ENCODE assay signal across 13 cellular contexts in the genomic region with DNA sequence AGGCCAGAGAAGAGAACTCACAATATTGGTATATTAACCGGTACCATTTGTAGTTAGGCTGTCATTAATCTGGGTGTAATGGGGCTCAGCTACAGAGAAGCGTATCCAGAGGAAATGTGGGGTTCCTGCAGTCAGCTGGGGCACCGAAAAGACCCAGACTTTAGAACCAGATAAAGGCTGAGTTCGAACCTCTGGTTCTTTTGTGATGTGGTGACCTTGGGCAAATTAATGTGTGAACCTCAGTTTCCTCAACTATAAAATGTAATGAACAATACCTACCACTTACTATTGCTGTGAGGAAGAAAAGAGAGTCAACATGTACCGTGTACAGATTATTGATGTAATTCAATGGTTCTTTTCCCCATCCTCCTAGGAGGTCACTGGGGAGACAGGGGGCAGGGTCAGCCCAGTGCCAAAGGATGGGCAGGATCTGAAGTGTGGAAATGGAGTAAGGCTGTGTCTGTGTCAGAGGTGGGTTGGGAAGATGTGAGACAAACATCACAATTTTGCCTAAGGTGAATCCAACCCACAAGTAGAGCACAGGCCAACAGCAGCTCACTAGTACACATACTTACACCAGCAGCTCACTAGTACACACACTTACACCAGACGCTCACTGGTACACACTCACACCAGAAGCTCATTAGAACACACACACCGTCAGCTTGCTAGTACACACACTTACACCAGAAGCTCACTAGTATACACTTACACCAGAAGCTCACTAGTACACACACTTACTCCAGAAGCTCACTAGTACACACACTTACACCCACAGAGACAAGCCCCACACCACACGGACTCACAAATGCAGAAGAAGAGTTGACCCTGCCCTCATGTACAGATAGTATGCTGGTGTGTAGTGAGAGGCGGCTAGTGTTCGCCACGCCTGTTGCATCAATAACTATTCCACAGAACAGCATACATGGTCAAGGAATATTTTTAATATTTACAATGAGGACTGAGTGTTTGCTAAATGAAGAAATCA. TPM values are rescaled to one million over a fixed set of nuclear protein-coding genes. Genes with fewer than 3 reads are reported as not detected.
DNase-seq lines count a peak whose midpoint lies in the region; ATAC-seq and TF ChIP-seq lines count a peak whose summit lies in the region.
"Had no signal": no experiment of that assay in that cellular context is flagged by ENCODE, and none has a peak within 500 bp of the region (broad histone marks: within the 10 kb centered on the region; RNA-seq: fewer than 3 reads in every experiment).

No MANE protein-coding gene starts in this region.

- intact Hi-C loops in activated T-helper 1 cell treated with anti-CD3 and anti-CD28 coated beads, Interleukin-12 subunit alpha, Interleukin-12 subunit beta, Interleukin-2, Interleukin-4 antibody, amounts not matched to agents 30 ng/mL and 10 ng/mL and 1 ng/mL, durations not matched to agents 14 hours and 24 hours and 36 hours (cut with micrococcal nuclease) = loop anchor here (1.0 to 2.0 kb wide), 3 partner anchors 8 to 582 kb away; partner anchors contain the start of gene ZYX
- intact Hi-C loops in transverse colon (cut with DNase I; ENCODE audit: low total_unique reads) = no loop called here
- intact Hi-C loops in prostate gland (cut with DNase I) = no loop called here

- no peak for TF ChIP-seq POLR2A in transverse colon (IDR thresholded peaks at IDR 0.05)
- TF ChIP-seq POLR2A in prostate gland (IDR thresholded peaks at IDR 0.05) = no peak

- H3K36me3 ChIP-seq in transverse colon (no peaks in the 10 kb centered on the region), prostate gland (no peaks in the 10 kb centered on the region)
- H3K36me3 ChIP-seq: thoracic aorta had no signal

- TF ChIP-seq CTCF in transverse colon (IDR thresholded peaks at IDR 0.05) (no peak), prostate gland (IDR thresholded peaks at IDR 0.05) (no peak)

- H3K4me1 ChIP-seq in transverse colon (peaks cover 0 to 17% (median 8%) of the 10 kb centered on the region in 4 donors), prostate gland (replicated peaks) (no peaks in the 10 kb centered on the region)

- H3K27ac ChIP-seq in transverse colon = peak overlapping the region; percentile 46 to 73 (median 62)
- H3K27ac ChIP-seq in prostate gland = peak overlapping the region in 1 of 2 donors; percentile 24
- H3K27ac ChIP-seq: hepatocyte, thoracic aorta had no signal

- peak overlapping the region; percentile 99 for H3K27ac Mint-ChIP-seq in activated T-helper 1 cell treated with anti-CD3 and anti-CD28 coated beads, Interleukin-12 subunit alpha, Interleukin-12 subunit beta, Interleukin-2, Interleukin-4 antibody, amounts not matched to agents 30 ng/mL and 10 ng/mL and 1 ng/mL, durations not matched to agents 14 hours and 24 hours and 36 hours

- peak overlapping the region in 2 of 4 donors; percentile 29 to 44 for H3K4me3 ChIP-seq in transverse colon
- H3K4me3 ChIP-seq in prostate gland = no peak overlapping the region

- peaks cover 59% of the 10 kb centered on the region for H3K27me3 ChIP-seq in transverse colon
- no peaks in the 10 kb centered on the region for H3K27me3 ChIP-seq in prostate gland (replicated peaks; ENCODE audit: insufficient read depth)

- H3K4me3 Mint-ChIP-seq in activated T-helper 1 cell treated with anti-CD3 and anti-CD28 coated beads, Interleukin-12 subunit alpha, Interleukin-12 subunit beta, Interleukin-2, Interleukin-4 antibody, amounts not matched to agents 30 ng/mL and 10 ng/mL and 1 ng/mL, durations not matched to agents 14 hours and 24 hours and 36 hours = peak overlapping the region; percentile 97

- peak; percentile 60 for DNase-seq in activated T-cell treated with anti-CD3 and anti-CD28 coated beads, Interleukin-2, amount 50 U/mL, for 1 hour
- DNase-seq in activated T-cell treated with anti-CD3 and anti-CD28 coated beads for 4 hours = no peak
- no peak for DNase-seq in activated T-helper 1 cell treated with anti-CD3 and anti-CD28 coated beads, Interleukin-12 subunit alpha, Interleukin-12 subunit beta, Interleukin-2, Interleukin-4 antibody, amounts not matched to agents 30 ng/mL and 10 ng/mL and 1 ng/mL, durations not matched to agents 14 hours and 24 hours and 36 hours (ENCODE audit: low spot score)
- DNase-seq in left lobe of liver (ENCODE audit: low spot score) = peak; percentile 14
- no peak for DNase-seq in transverse colon
- no peak for DNase-seq in prostate gland (ENCODE audit: low spot score)
- no peak for DNase-seq in NAMALWA (ENCODE audit: low spot score)

- in situ Hi-C loops in transverse colon (cut with MboI; ENCODE audit: low pct_ligation_motif_present in 1 of 4, low pct_unique_long_range_greater_than_20kb in 1 of 4, low sequenced_read_pairs in 3 of 4) = loop anchor here in 1 of 4 donors (25.0 kb wide), 1 partner anchor 161 kb away; no protein-coding TSS in a partner anchor

- H3K4me1 Mint-ChIP-seq in activated T-helper 1 cell treated with anti-CD3 and anti-CD28 coated beads, Interleukin-12 subunit alpha, Interleukin-12 subunit beta, Interleukin-2, Interleukin-4 antibody, amounts not matched to agents 30 ng/mL and 10 ng/mL and 1 ng/mL, durations not matched to agents 14 hours and 24 hours and 36 hours (ENCODE audit: low read depth) = peaks cover 80% of the 10 kb centered on the region

- no peaks in the 10 kb centered on the region for H3K27me3 Mint-ChIP-seq in activated T-helper 1 cell treated with anti-CD3 and anti-CD28 coated beads, Interleukin-12 subunit alpha, Interleukin-12 subunit beta, Interleukin-2, Interleukin-4 antibody, amounts not matched to agents 30 ng/mL and 10 ng/mL and 1 ng/mL, durations not matched to agents 14 hours and 24 hours and 36 hours (ENCODE audit: insufficient read depth)

- H3K9me3 Mint-ChIP-seq in activated T-helper 1 cell treated with anti-CD3 and anti-CD28 coated beads, Interleukin-12 subunit alpha, Interleukin-12 subunit beta, Interleukin-2, Interleukin-4 antibody, amounts not matched to agents 30 ng/mL and 10 ng/mL and 1 ng/mL, durations not matched to agents 14 hours and 24 hours and 36 hours = no peaks in the 10 kb centered on the region
- H3K9me3 Mint-ChIP-seq: neural crest cell had no signal

- H3K36me3 Mint-ChIP-seq in activated T-helper 1 cell treated with anti-CD3 and anti-CD28 coated beads, Interleukin-12 subunit alpha, Interleukin-12 subunit beta, Interleukin-2, Interleukin-4 antibody, amounts not matched to agents 30 ng/mL and 10 ng/mL and 1 ng/mL, durations not matched to agents 14 hours and 24 hours and 36 hours (ENCODE audit: low read depth) = peaks cover 80% of the 10 kb centered on the region

- no peaks in the 10 kb centered on the region for H3K9me3 ChIP-seq in transverse colon
- H3K9me3 ChIP-seq in prostate gland = no peaks in the 10 kb centered on the region
- H3K9me3 ChIP-seq: thoracic aorta had no signal

- ATAC-seq in left lobe of liver = no peak
- no peak for ATAC-seq in HG03175 (IDR thresholded peaks at IDR 0.05; ENCODE audit: unreplicated experiment)

- 73 to 80% methylated on average over 7 to 11 of the region's 11 CpGs for WGBS in transverse colon (ENCODE audit: low coverage in 1 of 2), 2 donors
- WGBS in prostate gland = 92% methylated on average over 11 of the region's 11 CpGs

- TF ChIP-seq EP300 in transverse colon (IDR thresholded peaks at IDR 0.05; ENCODE audit: low read depth) = no peak

RNA-seq across cellular contexts. Expression of gene PRSS2, which starts 28.0 kb away (rescaled TPM):
- not detected in 2 replicates for total RNA-seq in activated T-helper 1 cell treated with anti-CD3 and anti-CD28 coated beads, Interleukin-12 subunit alpha, Interleukin-12 subunit beta, Interleukin-2, Interleukin-4 antibody, amounts not matched to agents 30 ng/mL and 10 ng/mL and 1 ng/mL, durations not matched to agents 14 hours and 24 hours and 36 hours
- total RNA-seq in left lobe of liver = 53.2 TPM
- total RNA-seq in transverse colon = not detected
- not detected for total RNA-seq in prostate gland
- total RNA-seq: G401, neural crest cell, SK-MEL-5 had no signal

RNA-seq across cellular contexts. Expression of gene PRSS1, which starts 49.5 kb away (rescaled TPM):
- not detected in 2 replicates for total RNA-seq in activated T-helper 1 cell treated with anti-CD3 and anti-CD28 coated beads, Interleukin-12 subunit alpha, Interleukin-12 subunit beta, Interleukin-2, Interleukin-4 antibody, amounts not matched to agents 30 ng/mL and 10 ng/mL and 1 ng/mL, durations not matched to agents 14 hours and 24 hours and 36 hours
- total RNA-seq in left lobe of liver (19.7 TPM), transverse colon (not detected), prostate gland (not detected)
- total RNA-seq: G401, neural crest cell, SK-MEL-5 had no signal

RNA-seq across cellular contexts. Expression of gene EPHB6, which starts 56.1 kb away (rescaled TPM):
- 5.6 and 6.0 TPM in 2 replicates for total RNA-seq in activated T-helper 1 cell treated with anti-CD3 and anti-CD28 coated beads, Interleukin-12 subunit alpha, Interleukin-12 subunit beta, Interleukin-2, Interleukin-4 antibody, amounts not matched to agents 30 ng/mL and 10 ng/mL and 1 ng/mL, durations not matched to agents 14 hours and 24 hours and 36 hours
- total RNA-seq in left lobe of liver = 5.1 TPM
- total RNA-seq in transverse colon = 10 to 100 TPM in 1 of 4 donors, 1 to 10 TPM in 3; 2.9 to 10.2 (median 4.5) TPM
- 100 to 1,000 TPM in 1 of 2 donors, 10 to 100 TPM in 1; 98.1 to 122 TPM for total RNA-seq in prostate gland
- total RNA-seq: G401 had no signal

Comparison
In these comparisons a context has a peak if more than half of its experiments do, and no peak if none do; other contexts are left out.
1. DNase-seq: peak in activated T-cell treated with anti-CD3 and anti-CD28 coated beads, Interleukin-2, amount 50 U/mL, for 1 hour (single experiment) and left lobe of liver (single experiment); none in activated T-cell treated with anti-CD3 and anti-CD28 coated beads for 4 hours (single experiment), activated T-helper 1 cell treated with anti-CD3 and anti-CD28 coated beads, Interleukin-12 subunit alpha, Interleukin-12 subunit beta, Interleukin-2, Interleukin-4 antibody, amounts not matched to agents 30 ng/mL and 10 ng/mL and 1 ng/mL, durations not matched to agents 14 hours and 24 hours and 36 hours (single experiment), transverse colon (single experiment), prostate gland (single experiment) and NAMALWA (single experiment).
2. RNA of gene PRSS2, which starts 28.0 kb away (total RNA-seq): 53.2 TPM in left lobe of liver (single experiment); not detected in activated T-helper 1 cell treated with anti-CD3 and anti-CD28 coated beads, Interleukin-12 subunit alpha, Interleukin-12 subunit beta, Interleukin-2, Interleukin-4 antibody, amounts not matched to agents 30 ng/mL and 10 ng/mL and 1 ng/mL, durations not matched to agents 14 hours and 24 hours and 36 hours, not detected in transverse colon and not detected in prostate gland; every median in the first group is over 10 times any median in the second.
3. RNA of gene PRSS1, which starts 49.5 kb away (total RNA-seq): 19.7 TPM in left lobe of liver (single experiment); not detected in activated T-helper 1 cell treated with anti-CD3 and anti-CD28 coated beads, Interleukin-12 subunit alpha, Interleukin-12 subunit beta, Interleukin-2, Interleukin-4 antibody, amounts not matched to agents 30 ng/mL and 10 ng/mL and 1 ng/mL, durations not matched to agents 14 hours and 24 hours and 36 hours, not detected in transverse colon and not detected in prostate gland; every median in the first group is over 10 times any median in the second.
4. RNA of gene EPHB6, which starts 56.1 kb away (total RNA-seq): 98.1 to 122 TPM in prostate gland; 2.9 to 10.2 TPM in transverse colon, 5.6 to 6.0 TPM in activated T-helper 1 cell treated with anti-CD3 and anti-CD28 coated beads, Interleukin-12 subunit alpha, Interleukin-12 subunit beta, Interleukin-2, Interleukin-4 antibody, amounts not matched to agents 30 ng/mL and 10 ng/mL and 1 ng/mL, durations not matched to agents 14 hours and 24 hours and 36 hours and 5.1 TPM in left lobe of liver (single experiment); every median in the first group is over 4 times any median in the second.